Comparison of ENCODE assay signal across 2 cellular contexts in genomic region chr3:54533856-54534255, GRCh38.
TF ChIP-seq lines count a peak whose summit lies in the region.

No MANE protein-coding gene starts in this region.

TF ChIP-seq in HepG2, 621 proteins besides CTCF, POLR2A, EP300 and RAD21:
- TF ChIP-seq STAG1 (CRISPR knock-in tag; IDR thresholded peaks at IDR 0.05): peak; percentile 26; the same call in 1 of the 2 replicates
- TF ChIP-seq XBP1 (CRISPR knock-in tag; IDR thresholded peaks at IDR 0.05): no peak
- TF ChIP-seq ZMAT3 (CRISPR knock-in tag; conservative IDR thresholded peaks at IDR 0.05): no peak

TF ChIP-seq in H1, 55 proteins besides CTCF, POLR2A, EP300 and RAD21:
- TF ChIP-seq KDM4A (IDR thresholded peaks at IDR 0.05; ENCODE audit: low read depth, low read length, severe bottlenecking) (no peak), HDAC6 (IDR thresholded peaks at IDR 0.05; ENCODE audit: low read depth, low read length) (no peak)
